Comparison of ENCODE assay signal across 8 cellular contexts in genomic region chr7:130141161-130141857, GRCh38.
DNase-seq lines count a peak whose midpoint lies in the region; ATAC-seq and TF ChIP-seq lines count a peak whose summit lies in the region.

No MANE protein-coding gene starts in this region.

- H3K4me3 ChIP-seq in GM12875 (ENCODE audit: low read depth, low read length) (peak overlapping the region; percentile 5), fibroblast of lung (replicated peaks in 1 of 4; ENCODE audit: control extremely low read depth in 1 of 4, insufficient read depth in 1 of 4, low read depth in 3 of 4, low read length in 4 of 4) (peak overlapping the region; percentile 22 to 54 (median 42))

- H4K20me1 ChIP-seq in fibroblast of lung (ENCODE audit: control insufficient read depth, extremely low read depth, insufficient read depth, low read length) = no peaks in the 10 kb centered on the region

- peaks cover 16% of the 10 kb centered on the region for H3K27me3 Mint-ChIP-seq in stimulated activated naive CD8-positive, alpha-beta T cell treated with anti-CD3 and anti-CD28 coated beads, Interleukin-15, amount 100 ng/mL, for 72 hours

- H3K9ac ChIP-seq in fibroblast of lung (ENCODE audit: insufficient read depth, low read length) = peak overlapping the region; percentile 76

- H3K27ac ChIP-seq in fibroblast of lung (ENCODE audit: insufficient read depth, low read length) = peak overlapping the region; percentile 82

- peak overlapping the region; percentile 49 to 79 for H3K4me3 Mint-ChIP-seq in stimulated activated naive CD8-positive, alpha-beta T cell treated with anti-CD3 and anti-CD28 coated beads, Interleukin-15, amount 100 ng/mL, for 72 hours

- peak; percentile 65 for ATAC-seq in HG03159 (IDR thresholded peaks at IDR 0.05; ENCODE audit: unreplicated experiment)
- peak; percentile 60 for ATAC-seq in stimulated activated naive CD8-positive, alpha-beta T cell treated with anti-CD3 and anti-CD28 coated beads, Interleukin-15, amount 100 ng/mL, for 72 hours

- no peaks in the 10 kb centered on the region for H3K36me3 ChIP-seq in fibroblast of lung (ENCODE audit: control insufficient read depth, insufficient read depth, low read length)

- peak overlapping the region; percentile 77 for H2AFZ ChIP-seq in fibroblast of lung (ENCODE audit: low read length)

- no peak for TF ChIP-seq CTCF in GM12875 (IDR thresholded peaks at IDR 0.05; ENCODE audit: borderline replicate concordance, insufficient read depth, low read depth, low read length)
- no peak for TF ChIP-seq CTCF in fibroblast of lung (conservative IDR thresholded peaks at IDR 0.05 in 1 of 2, IDR thresholded peaks at IDR 0.05 in 1 of 2; ENCODE audit: low read depth in 1 of 2, low read length in 2 of 2)

- H3K9me3 Mint-ChIP-seq in stimulated activated naive CD8-positive, alpha-beta T cell treated with anti-CD3 and anti-CD28 coated beads, Interleukin-15, amount 100 ng/mL, for 72 hours = no peaks in the 10 kb centered on the region

- peak; percentile 48 for DNase-seq in activated T-cell treated with anti-CD3 and anti-CD28 coated beads, Interleukin-2, amount 50 U/mL, for 1 hour
- DNase-seq in fibroblast of lung (ENCODE audit: low read depth in 2 of 2) = peak; percentile 81 to 84
- DNase-seq in mucosa of gallbladder (ENCODE audit: low spot score) = peak; percentile 86
- no peak for DNase-seq in stimulated activated naive CD8-positive, alpha-beta T cell treated with anti-CD3 and anti-CD28 coated beads, Interleukin-15, amount 100 ng/mL, for 72 hours
- DNase-seq in NCI-H2171 treated with DMSO at 0.1 percent for 48 hours (lab: John Stamatoyannopoulos, UW) = no peak
- DNase-seq in LoVo (ENCODE audit: low spot score) = no peak

- no peaks in the 10 kb centered on the region for H3K9me3 ChIP-seq in fibroblast of lung (ENCODE audit: control insufficient read depth, insufficient read depth, low read depth, low read length)

- no peaks in the 10 kb centered on the region for H3K79me2 ChIP-seq in fibroblast of lung (ENCODE audit: control insufficient read depth, insufficient read depth, low read length)

- peaks cover 6% of the 10 kb centered on the region for H3K4me1 ChIP-seq in fibroblast of lung (ENCODE audit: control insufficient read depth, extremely low read depth, insufficient read depth, low read length)

- H3K27me3 ChIP-seq in fibroblast of lung (ENCODE audit: control insufficient read depth, insufficient read depth, low read length) = no peaks in the 10 kb centered on the region

- peak overlapping the region in 1 of 2 donors; percentile 15 for H3K27ac Mint-ChIP-seq in stimulated activated naive CD8-positive, alpha-beta T cell treated with anti-CD3 and anti-CD28 coated beads, Interleukin-15, amount 100 ng/mL, for 72 hours

- H3K4me1 Mint-ChIP-seq in stimulated activated naive CD8-positive, alpha-beta T cell treated with anti-CD3 and anti-CD28 coated beads, Interleukin-15, amount 100 ng/mL, for 72 hours = peaks cover 16% of the 10 kb centered on the region

- H3K4me2 ChIP-seq in fibroblast of lung (ENCODE audit: extremely low read depth, insufficient read depth, low read length) = peak overlapping the region; percentile 73

Comparison
In these comparisons a context has a peak if more than half of its experiments do, and no peak if none do; other contexts are left out.
1. DNase-seq: peak in activated T-cell treated with anti-CD3 and anti-CD28 coated beads, Interleukin-2, amount 50 U/mL, for 1 hour (single experiment), fibroblast of lung (2 of 2) and mucosa of gallbladder (single experiment); none in stimulated activated naive CD8-positive, alpha-beta T cell treated with anti-CD3 and anti-CD28 coated beads, Interleukin-15, amount 100 ng/mL, for 72 hours (0 of 2), NCI-H2171 treated with DMSO at 0.1 percent for 48 hours (single experiment) and LoVo (single experiment).